ENCODE assay signal across 12 cellular contexts in genomic region chr9:18861599-18862546, GRCh38.
A peak's percentile ranks its signal among the peaks of the same experiment; 100 is the strongest.
DNase-seq lines count a peak whose midpoint lies in the region; ATAC-seq and TF ChIP-seq lines count a peak whose summit lies in the region.
"Had no signal": no experiment of that assay in that cellular context is flagged by ENCODE, and none has a peak within 500 bp of the region (broad histone marks: within the 10 kb centered on the region; RNA-seq: fewer than 3 reads in every experiment).

No MANE protein-coding gene starts in this region.

- ATAC-seq in upper lobe of right lung (peak; percentile 36), GM19452 (IDR thresholded peaks at IDR 0.05; ENCODE audit: unreplicated experiment) (no peak)
- ATAC-seq: activated CD8-positive, alpha-beta T cell treated with anti-CD3 and anti-CD28 coated beads, Interleukin-2, amount 10 ng/mL, durations not matched to agents 7 days and 5 days; mucosa of descending colon had no signal

- H3K4me1 ChIP-seq in neural progenitor cell (peaks cover 6% of the 10 kb centered on the region), upper lobe of right lung (no peaks in the 10 kb centered on the region)

- in situ Hi-C loops in astrocyte of the spinal cord (cut with HindIII; ENCODE audit: low sequenced_read_pairs) = no loop called here

- TF ChIP-seq CTCF in astrocyte of the spinal cord (IDR thresholded peaks at IDR 0.05; ENCODE audit: low read depth, low read length) = peak; percentile 21
- TF ChIP-seq CTCF in neural progenitor cell (IDR thresholded peaks at IDR 0.05) = no peak
- TF ChIP-seq CTCF in upper lobe of right lung (IDR thresholded peaks at IDR 0.05) = no peak

- H3K4me1 Mint-ChIP-seq in neural progenitor cell = peaks cover 12% of the 10 kb centered on the region

- H3K36me3 ChIP-seq in neural progenitor cell (no peaks in the 10 kb centered on the region), upper lobe of right lung (no peaks in the 10 kb centered on the region)

- intact Hi-C loops in cardiac septum (cut with DNase I) (loop anchor here (5.0 kb wide), 2 partner anchors 425 to 605 kb away; no protein-coding TSS in a partner anchor), upper lobe of right lung (cut with DNase I) (no loop called here)

- H3F3A ChIP-seq in neural progenitor cell (ENCODE audit: low read depth) = no peaks in the 10 kb centered on the region

- H3K9me3 ChIP-seq in neural progenitor cell (ENCODE audit: low read depth) (no peaks in the 10 kb centered on the region), upper lobe of right lung (no peaks in the 10 kb centered on the region)
- H3K9me3 ChIP-seq: mucosa of descending colon had no signal

- H3K27me3 Mint-ChIP-seq in neural progenitor cell (ENCODE audit: insufficient read depth, low read depth) = no peaks in the 10 kb centered on the region

- H3K79me2 ChIP-seq in neural progenitor cell (ENCODE audit: low read depth) = no peaks in the 10 kb centered on the region

- H2AFZ ChIP-seq in neural progenitor cell (replicated peaks) = peak overlapping the region; percentile 87

- H3K27me3 ChIP-seq in neural progenitor cell (no peaks in the 10 kb centered on the region), upper lobe of right lung (no peaks in the 10 kb centered on the region)

- no peaks in the 10 kb centered on the region for H3K9me3 Mint-ChIP-seq in neural progenitor cell

- H4K20me1 ChIP-seq in neural progenitor cell (ENCODE audit: low read depth) = no peaks in the 10 kb centered on the region

- peak overlapping the region; percentile 19 for H3K27ac Mint-ChIP-seq in neural progenitor cell
- H3K27ac Mint-ChIP-seq: activated CD8-positive, alpha-beta T cell treated with anti-CD3 and anti-CD28 coated beads, Interleukin-2, amount 10 ng/mL, durations not matched to agents 7 days and 5 days had no signal

- no peak overlapping the region for H3K4me3 Mint-ChIP-seq in neural progenitor cell
- H3K4me3 Mint-ChIP-seq: activated CD8-positive, alpha-beta T cell treated with anti-CD3 and anti-CD28 coated beads, Interleukin-2, amount 10 ng/mL, durations not matched to agents 7 days and 5 days had no signal

- DNase-seq in astrocyte of the spinal cord (ENCODE audit: low read depth, low spot score) = peak; percentile 68
- DNase-seq in cardiac septum (ENCODE audit: low spot score) = peak; percentile 81
- peak; percentile 36 for DNase-seq in neural progenitor cell (ENCODE audit: low spot score)
- no peak for DNase-seq in upper lobe of right lung
- no peak for DNase-seq in NCI-H510A treated with DMSO at 0.1 percent for 48 hours (lab: John Stamatoyannopoulos, UW)
- no peak for DNase-seq in HuH-7 (ENCODE audit: low spot score)
- DNase-seq: activated CD8-positive, alpha-beta T cell treated with anti-CD3 and anti-CD28 coated beads, Interleukin-2, amount 10 ng/mL, durations not matched to agents 7 days and 5 days; amniotic stem cell; EL; GOT3; mucosa of descending colon had no signal

- no peak overlapping the region for H3K4me2 ChIP-seq in neural progenitor cell

- H3K27ac ChIP-seq in neural progenitor cell (no peak overlapping the region), upper lobe of right lung (no peak overlapping the region)

- H3K9ac ChIP-seq in neural progenitor cell = no peak overlapping the region

- H3K4me3 ChIP-seq in astrocyte of the spinal cord (ENCODE audit: low read depth, low read length) = no peak overlapping the region
- no peak overlapping the region for H3K4me3 ChIP-seq in neural progenitor cell
- no peak overlapping the region for H3K4me3 ChIP-seq in upper lobe of right lung
- H3K4me3 ChIP-seq: mucosa of descending colon had no signal

- no peaks in the 10 kb centered on the region for H3K36me3 Mint-ChIP-seq in neural progenitor cell

Comparison
In these comparisons a context has a peak if more than half of its experiments do, and no peak if none do; other contexts are left out.
1. DNase-seq: peak in astrocyte of the spinal cord (single experiment), cardiac septum (single experiment) and neural progenitor cell (single experiment); none in upper lobe of right lung (single experiment), NCI-H510A treated with DMSO at 0.1 percent for 48 hours (single experiment) and HuH-7 (single experiment).